ENCODE assay signal across 1 cellular context in the genomic region with DNA sequence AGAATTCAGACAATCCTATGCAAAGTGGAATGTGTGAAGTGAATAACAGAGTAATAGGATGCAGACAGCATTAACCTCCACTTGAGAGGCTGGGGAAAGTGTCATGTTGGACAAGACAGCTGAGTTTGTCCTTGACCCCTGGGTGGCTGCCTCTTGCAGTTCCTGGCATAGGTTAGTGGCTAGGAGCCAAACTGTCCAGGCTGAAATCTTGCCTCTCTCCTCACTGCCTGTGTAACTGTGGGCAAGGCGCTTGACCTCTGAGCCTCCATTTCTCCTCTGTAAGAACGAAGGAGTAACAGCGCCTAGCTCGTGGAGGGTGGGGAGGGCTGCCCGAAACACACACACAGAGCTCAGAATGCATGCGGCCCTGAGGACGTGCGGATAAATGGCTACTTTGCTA.
TF ChIP-seq lines count a peak whose summit lies in the region.

No MANE protein-coding gene starts in this region.

TF ChIP-seq in IMR-90, 13 proteins besides CTCF, POLR2A, EP300 and RAD21 (continued from another document):
- TF ChIP-seq, protein P1, sequence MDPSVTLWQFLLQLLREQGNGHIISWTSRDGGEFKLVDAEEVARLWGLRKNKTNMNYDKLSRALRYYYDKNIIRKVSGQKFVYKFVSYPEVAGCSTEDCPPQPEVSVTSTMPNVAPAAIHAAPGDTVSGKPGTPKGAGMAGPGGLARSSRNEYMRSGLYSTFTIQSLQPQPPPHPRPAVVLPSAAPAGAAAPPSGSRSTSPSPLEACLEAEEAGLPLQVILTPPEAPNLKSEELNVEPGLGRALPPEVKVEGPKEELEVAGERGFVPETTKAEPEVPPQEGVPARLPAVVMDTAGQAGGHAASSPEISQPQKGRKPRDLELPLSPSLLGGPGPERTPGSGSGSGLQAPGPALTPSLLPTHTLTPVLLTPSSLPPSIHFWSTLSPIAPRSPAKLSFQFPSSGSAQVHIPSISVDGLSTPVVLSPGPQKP (IDR thresholded peaks at IDR 0.05; ENCODE audit: borderline replicate concordance, low read depth, low read length), result no peak
- TF ChIP-seq CHD1 (IDR thresholded peaks at IDR 0.05; ENCODE audit: low read depth, low read length) (no peak), MXI1 (IDR thresholded peaks at IDR 0.05; ENCODE audit: borderline replicate concordance, low read depth, low read length) (no peak), MAZ (IDR thresholded peaks at IDR 0.05; ENCODE audit: borderline replicate concordance, low read depth, low read length) (no peak)
